1 cellular context compared by ENCODE assay signal in the genomic region with DNA sequence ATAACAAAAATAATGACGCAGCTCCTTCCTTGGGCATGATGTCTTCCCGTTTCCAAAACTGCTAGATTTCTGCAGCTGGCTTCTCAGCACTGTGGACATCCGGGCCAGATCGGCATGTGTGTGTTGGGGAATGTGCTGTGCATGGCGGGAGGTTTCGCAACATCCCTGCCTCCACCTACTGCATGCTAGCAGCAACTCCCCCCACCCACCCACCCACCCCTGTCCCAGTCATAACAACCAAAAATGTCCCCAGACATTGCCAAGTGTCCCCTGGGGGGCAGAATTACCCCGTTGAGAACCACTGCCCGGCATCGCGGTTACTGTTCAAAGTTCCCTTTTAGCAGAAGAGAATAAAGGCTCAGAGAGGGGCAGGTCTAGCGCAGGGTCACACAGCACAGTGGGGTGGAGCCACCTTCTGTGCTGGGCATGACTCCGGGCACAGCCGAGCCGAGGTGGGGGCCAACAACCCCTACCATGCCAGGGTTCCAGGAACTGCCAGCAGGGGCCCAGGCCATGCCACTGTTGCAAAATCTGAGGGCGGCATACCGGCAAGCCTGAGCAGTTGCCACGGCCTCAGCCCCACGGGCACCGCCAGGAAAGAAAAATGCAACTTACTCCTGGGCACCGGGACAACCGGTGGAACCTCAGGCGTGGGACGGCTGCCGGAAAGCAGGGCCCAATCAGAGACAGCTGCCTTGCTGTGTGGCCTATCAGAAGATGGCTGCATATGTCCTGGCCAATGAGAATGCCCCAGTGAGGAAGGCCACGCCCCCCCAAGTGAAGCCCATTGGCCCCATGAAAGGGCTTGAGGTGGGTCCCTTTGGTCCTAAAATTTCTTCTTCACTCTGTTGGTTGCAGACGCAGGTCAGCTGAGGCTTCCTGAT.
TF ChIP-seq lines count a peak whose summit lies in the region.

No MANE protein-coding gene starts in this region.

TF ChIP-seq in H1, 55 proteins besides CTCF, POLR2A, EP300 and RAD21:
- TF ChIP-seq, protein P1, sequence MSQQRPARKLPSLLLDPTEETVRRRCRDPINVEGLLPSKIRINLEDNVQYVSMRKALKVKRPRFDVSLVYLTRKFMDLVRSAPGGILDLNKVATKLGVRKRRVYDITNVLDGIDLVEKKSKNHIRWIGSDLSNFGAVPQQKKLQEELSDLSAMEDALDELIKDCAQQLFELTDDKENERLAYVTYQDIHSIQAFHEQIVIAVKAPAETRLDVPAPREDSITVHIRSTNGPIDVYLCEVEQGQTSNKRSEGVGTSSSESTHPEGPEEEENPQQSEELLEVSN (IDR thresholded peaks at IDR 0.05), result no peak
- TF ChIP-seq KDM1A (IDR thresholded peaks at IDR 0.05; ENCODE audit: borderline replicate concordance, low read length) (no peak), SIRT6 (IDR thresholded peaks at IDR 0.05; ENCODE audit: low read length) (no peak), SP1 (IDR thresholded peaks at IDR 0.05; ENCODE audit: low read depth, low read length) (peak; percentile 96), SIX5 (IDR thresholded peaks at IDR 0.05; ENCODE audit: low read depth, low read length) (no peak), NANOG (IDR thresholded peaks at IDR 0.05; ENCODE audit: insufficient read depth, low read depth, low read length, poor library complexity, severe bottlenecking) (no peak), SP2 (IDR thresholded peaks at IDR 0.05; ENCODE audit: low read length) (peak; percentile 29; the same call in 1 of the 2 replicates), CHD2 (IDR thresholded peaks at IDR 0.05; ENCODE audit: low read length) (peak; percentile 64; the same call in 1 of the 2 replicates), ASH2L (IDR thresholded peaks at IDR 0.05; ENCODE audit: low read length) (no peak), SRF (IDR thresholded peaks at IDR 0.05; ENCODE audit: low read depth, low read length) (no peak), RFX5 (IDR thresholded peaks at IDR 0.05; ENCODE audit: borderline replicate concordance, low read depth, low read length) (no peak), CEBPB (IDR thresholded peaks at IDR 0.05; ENCODE audit: low read depth, low read length) (peak; percentile 73)
